5 cellular contexts compared by ENCODE assay signal in the genomic region with DNA sequence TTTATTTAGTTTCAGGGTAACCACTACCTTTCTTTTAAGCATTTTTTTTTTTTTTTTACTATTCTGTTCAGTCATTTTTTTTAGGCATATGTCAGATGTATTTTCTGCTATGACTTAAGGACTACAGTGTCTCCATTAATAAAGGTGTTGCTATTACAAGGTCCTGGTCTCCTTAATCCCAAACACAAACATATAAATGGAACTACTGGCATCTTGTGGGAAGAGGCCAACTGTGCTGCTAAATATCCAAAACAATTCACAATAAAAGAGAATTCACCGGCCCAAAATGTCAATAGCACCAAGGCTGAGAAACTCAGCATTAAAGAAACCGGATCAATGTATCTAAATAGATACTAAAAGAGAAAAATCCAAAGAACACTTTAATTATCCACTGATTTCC.
"Had no signal": no experiment of that assay in that cellular context is flagged by ENCODE, and none has a peak within 500 bp of the region (broad histone marks: within the 10 kb centered on the region; RNA-seq: fewer than 3 reads in every experiment).

No MANE protein-coding gene starts in this region.

- H3K9me3 ChIP-seq: HAP-1 had no signal

- H3K27ac ChIP-seq: GM23248 had no signal

- DNase-seq: GM23248, GOT3, H7 had no signal

- H2AFZ ChIP-seq: GM23248 had no signal

- H3K9ac ChIP-seq: GM23248 had no signal

- H3K36me3 ChIP-seq: HAP-1 had no signal

- H3K4me3 ChIP-seq: GM23248, HAP-1 had no signal

- FAIRE-seq: HTR-8/SVneo had no signal
